ENCODE assay signal across 19 cellular contexts in the genomic region with DNA sequence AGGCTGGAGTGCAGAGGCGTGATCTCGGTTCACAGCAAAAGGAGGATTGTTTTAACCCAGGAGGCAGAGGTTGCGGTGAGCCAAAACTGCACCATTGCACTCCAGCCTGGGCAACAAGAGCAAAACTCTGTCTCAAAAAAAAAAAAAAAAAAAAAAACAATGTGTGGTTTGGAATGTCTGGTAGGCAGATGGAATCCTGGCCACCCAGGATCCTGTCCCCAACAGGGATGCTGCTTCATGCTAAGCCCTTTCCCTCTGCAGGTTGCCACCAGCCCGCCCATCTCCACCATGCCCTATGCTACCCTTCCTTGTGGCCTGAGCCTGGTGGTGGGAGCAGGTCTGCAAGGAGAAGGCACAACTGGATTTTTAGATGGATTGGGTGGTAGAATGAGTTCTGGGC.
DNase-seq lines count a peak whose midpoint lies in the region; ATAC-seq and TF ChIP-seq lines count a peak whose summit lies in the region.
"Had no signal": no experiment of that assay in that cellular context is flagged by ENCODE, and none has a peak within 500 bp of the region (broad histone marks: within the 10 kb centered on the region; RNA-seq: fewer than 3 reads in every experiment).

No MANE protein-coding gene starts in this region.

- H3K27ac Mint-ChIP-seq in GM23338 = no peak overlapping the region
- H3K27ac Mint-ChIP-seq in stimulated activated effector memory CD8-positive, alpha-beta T cell treated with anti-CD3 and anti-CD28 coated beads, Interleukin-12 subunit alpha, Interleukin-12 subunit beta, amount 100 ng/mL, for 72 hours = no peak overlapping the region
- H3K27ac Mint-ChIP-seq: CD4-positive, alpha-beta T cell; HFFc6; IgD-negative memory B cell had no signal

- no peak overlapping the region for H2AFZ ChIP-seq in GM23338
- no peak overlapping the region for H2AFZ ChIP-seq in osteoblast (ENCODE audit: low read length)

- no peak overlapping the region for H4K8ac ChIP-seq in mesendoderm (ENCODE audit: low read depth, low read length)

- H3K79me2 ChIP-seq in GM23338 (replicated peaks; ENCODE audit: insufficient read depth) = no peaks in the 10 kb centered on the region
- no peaks in the 10 kb centered on the region for H3K79me2 ChIP-seq in mesendoderm (ENCODE audit: control insufficient read depth, insufficient read depth, low read length)
- H3K79me2 ChIP-seq in osteoblast (ENCODE audit: insufficient read depth, low read length) = no peaks in the 10 kb centered on the region

- H3K9ac ChIP-seq in NT2/D1 (ENCODE audit: insufficient read length, low read depth) = peak overlapping the region; percentile 50
- H3K9ac ChIP-seq in mesendoderm (ENCODE audit: low read length) = no peak overlapping the region

- no peaks in the 10 kb centered on the region for H3K36me3 Mint-ChIP-seq in GM23338 (ENCODE audit: low read depth)
- H3K36me3 Mint-ChIP-seq in stimulated activated effector memory CD8-positive, alpha-beta T cell treated with anti-CD3 and anti-CD28 coated beads, Interleukin-12 subunit alpha, Interleukin-12 subunit beta, amount 100 ng/mL, for 72 hours = no peaks in the 10 kb centered on the region
- H3K36me3 Mint-ChIP-seq: IgD-negative memory B cell had no signal

- H3K4me1 ChIP-seq in GM23338 (ENCODE audit: insufficient read depth) (peaks cover 30% of the 10 kb centered on the region), NT2/D1 (ENCODE audit: insufficient read depth, insufficient read length) (peaks cover 9% of the 10 kb centered on the region), mesendoderm (ENCODE audit: control insufficient read depth, low read depth, low read length) (peaks cover 27% of the 10 kb centered on the region), osteoblast (ENCODE audit: insufficient read depth, low read length) (peaks cover 10% of the 10 kb centered on the region)

- H3K4me3 ChIP-seq in GM23338 = no peak overlapping the region
- H3K4me3 ChIP-seq in NT2/D1 (ENCODE audit: insufficient read length, low read depth) = no peak overlapping the region
- no peak overlapping the region for H3K4me3 ChIP-seq in mesendoderm (ENCODE audit: low read length)
- no peak overlapping the region for H3K4me3 ChIP-seq in osteoblast (ENCODE audit: insufficient read depth, low read length)
- H3K4me3 ChIP-seq: HAP-1 had no signal

- no peak overlapping the region for H3K23ac ChIP-seq in mesendoderm (ENCODE audit: low read length)

- peak overlapping the region; percentile 66 for H3K4ac ChIP-seq in mesendoderm (ENCODE audit: low read depth, low read length)

- H3K27ac ChIP-seq in GM23338 (ENCODE audit: low read depth) (no peak overlapping the region), mesendoderm (ENCODE audit: low read depth, low read length) (no peak overlapping the region), osteoblast (ENCODE audit: low read depth, low read length) (no peak overlapping the region)
- H3K27ac ChIP-seq: C4-2B had no signal

- TF ChIP-seq CTCF in GM23338 (conservative IDR thresholded peaks at IDR 0.05; ENCODE audit: low read depth in 2 of 2) (no peak), osteoblast (IDR thresholded peaks at IDR 0.05; ENCODE audit: extremely low read depth, low read depth, low read length) (no peak)

- no peak for DNase-seq in GM23338 (ENCODE audit: low spot score)
- DNase-seq in NT2/D1 (ENCODE audit: low read depth, low spot score) = no peak
- no peak for DNase-seq in mesendoderm
- DNase-seq in osteoblast (ENCODE audit: insufficient read length, low spot score, missing footprints) = peak; percentile 41
- no peak for DNase-seq in NCI-H1694 treated with DMSO at 0.1 percent for 48 hours (lab: John Stamatoyannopoulos, UW)
- DNase-seq in Ammon's horn (ENCODE audit: low spot score) = no peak
- no peak for DNase-seq in stimulated activated effector memory CD8-positive, alpha-beta T cell treated with anti-CD3 and anti-CD28 coated beads, Interleukin-12 subunit alpha, Interleukin-12 subunit beta, amount 100 ng/mL, for 72 hours (ENCODE audit: low spot score in 2 of 2)
- DNase-seq: ACHN; Caco-2; CD4-positive, alpha-beta T cell; EL; HFFc6; Karpas-422; KBM-7 had no signal

- H3F3A ChIP-seq in GM23338 (replicated peaks; ENCODE audit: low read depth) = peaks cover 7% of the 10 kb centered on the region; the same call in 1 of the 2 replicates

- no peaks in the 10 kb centered on the region for H3K79me1 ChIP-seq in mesendoderm (ENCODE audit: low read length)

- peak overlapping the region; percentile 56 for H3K56ac ChIP-seq in mesendoderm (ENCODE audit: low read length)

- H3K9me3 ChIP-seq in NT2/D1 (ENCODE audit: insufficient read depth, low read length) (no peaks in the 10 kb centered on the region), osteoblast (ENCODE audit: low read depth, low read length) (no peaks in the 10 kb centered on the region)
- H3K9me3 ChIP-seq: Caco-2, HAP-1 had no signal

- H3K9me2 ChIP-seq in GM23338 (ENCODE audit: insufficient read depth) = no peaks in the 10 kb centered on the region

- WGBS in mesendoderm (ENCODE audit: extremely low coverage, insufficient coverage, low lambda C conversion rate) = no CpG with 5 or more reads among the region's 4 CpGs

- H3K4me1 Mint-ChIP-seq in GM23338 = peaks cover 17% of the 10 kb centered on the region
- peaks cover 17% of the 10 kb centered on the region for H3K4me1 Mint-ChIP-seq in stimulated activated effector memory CD8-positive, alpha-beta T cell treated with anti-CD3 and anti-CD28 coated beads, Interleukin-12 subunit alpha, Interleukin-12 subunit beta, amount 100 ng/mL, for 72 hours

- H2BK5ac ChIP-seq in mesendoderm (ENCODE audit: low read length) = peak overlapping the region; percentile 8

- H2AK5ac ChIP-seq in mesendoderm (ENCODE audit: low read length) = peak overlapping the region; percentile 86

- no peak overlapping the region for H4K5ac ChIP-seq in mesendoderm (ENCODE audit: low read length)

- H4K20me1 ChIP-seq in GM23338 (replicated peaks; ENCODE audit: insufficient read depth) (peaks cover 3% of the 10 kb centered on the region; the same call in 1 of the 2 replicates), osteoblast (ENCODE audit: insufficient read depth, low read length) (no peaks in the 10 kb centered on the region)

- H3K36me3 ChIP-seq in GM23338 (ENCODE audit: insufficient read depth) = no peaks in the 10 kb centered on the region
- no peaks in the 10 kb centered on the region for H3K36me3 ChIP-seq in NT2/D1 (ENCODE audit: insufficient read depth, insufficient read length, low read length)
- H3K36me3 ChIP-seq in mesendoderm (ENCODE audit: control insufficient read depth, insufficient read depth, low read length) = no peaks in the 10 kb centered on the region
- H3K36me3 ChIP-seq in osteoblast (ENCODE audit: insufficient read depth, low read length) = no peaks in the 10 kb centered on the region
- H3K36me3 ChIP-seq: HAP-1 had no signal

- no peak overlapping the region for H2BK120ac ChIP-seq in mesendoderm (ENCODE audit: low read depth, low read length)

- peak overlapping the region; percentile 3 for H3K18ac ChIP-seq in mesendoderm (ENCODE audit: low read length)

- ATAC-seq in GM23338 (no peak), GM18909 (IDR thresholded peaks at IDR 0.05; ENCODE audit: poor library complexity, unreplicated experiment) (no peak)
- ATAC-seq in stimulated activated effector memory CD8-positive, alpha-beta T cell treated with anti-CD3 and anti-CD28 coated beads, Interleukin-12 subunit alpha, Interleukin-12 subunit beta, amount 100 ng/mL, for 72 hours = no peak
- ATAC-seq: HepG2 had no signal

- H3K9me3 Mint-ChIP-seq in GM23338 = no peaks in the 10 kb centered on the region
- H3K9me3 Mint-ChIP-seq in stimulated activated effector memory CD8-positive, alpha-beta T cell treated with anti-CD3 and anti-CD28 coated beads, Interleukin-12 subunit alpha, Interleukin-12 subunit beta, amount 100 ng/mL, for 72 hours = no peaks in the 10 kb centered on the region
- H3K9me3 Mint-ChIP-seq: CD4-positive, alpha-beta T cell; HFFc6; IgD-negative memory B cell had no signal

- H3K27me3 Mint-ChIP-seq in GM23338 (ENCODE audit: insufficient read depth, low read depth, poor library complexity) = peaks cover 57% of the 10 kb centered on the region

- H3K4me2 ChIP-seq in GM23338 (peak overlapping the region; percentile 65; the same call in 1 of the 2 replicates), mesendoderm (ENCODE audit: low read length) (no peak overlapping the region), osteoblast (ENCODE audit: insufficient read depth, low read length) (no peak overlapping the region)

- H3K27me3 ChIP-seq in GM23338 (ENCODE audit: insufficient read depth) = peaks cover 82% of the 10 kb centered on the region
- H3K27me3 ChIP-seq in NT2/D1 (ENCODE audit: insufficient read depth, insufficient read length) = peaks cover 32% of the 10 kb centered on the region
- peaks cover 4% of the 10 kb centered on the region for H3K27me3 ChIP-seq in mesendoderm (ENCODE audit: insufficient read depth, low read length, poor library complexity)
- peaks cover 51% of the 10 kb centered on the region for H3K27me3 ChIP-seq in osteoblast (ENCODE audit: insufficient read depth, low read length)

- no peak overlapping the region for H3K4me3 Mint-ChIP-seq in GM23338
- H3K4me3 Mint-ChIP-seq in stimulated activated effector memory CD8-positive, alpha-beta T cell treated with anti-CD3 and anti-CD28 coated beads, Interleukin-12 subunit alpha, Interleukin-12 subunit beta, amount 100 ng/mL, for 72 hours = no peak overlapping the region
- H3K4me3 Mint-ChIP-seq: CD4-positive, alpha-beta T cell; HFFc6; IgD-negative memory B cell had no signal

- H2BK15ac ChIP-seq in mesendoderm (replicated peaks; ENCODE audit: low read depth) = no peak overlapping the region

TF ChIP-seq in GM23338, 12 proteins besides CTCF, POLR2A, EP300 and RAD21:
- TF ChIP-seq NANOG (IDR thresholded peaks at IDR 0.05; ENCODE audit: borderline replicate concordance) = no peak
- no peak for TF ChIP-seq ZNF114 (CRISPR knock-in tag; IDR thresholded peaks at IDR 0.05)
- no peak for TF ChIP-seq EZH2phosphoT487 (IDR thresholded peaks at IDR 0.05; ENCODE audit: unreplicated experiment)
- TF ChIP-seq ZNF331 (CRISPR knock-in tag; IDR thresholded peaks at IDR 0.05; ENCODE audit: low read depth) = no peak
TF ChIP-seq in GM23338: peak in this region for 0.
